In the genomic region with DNA sequence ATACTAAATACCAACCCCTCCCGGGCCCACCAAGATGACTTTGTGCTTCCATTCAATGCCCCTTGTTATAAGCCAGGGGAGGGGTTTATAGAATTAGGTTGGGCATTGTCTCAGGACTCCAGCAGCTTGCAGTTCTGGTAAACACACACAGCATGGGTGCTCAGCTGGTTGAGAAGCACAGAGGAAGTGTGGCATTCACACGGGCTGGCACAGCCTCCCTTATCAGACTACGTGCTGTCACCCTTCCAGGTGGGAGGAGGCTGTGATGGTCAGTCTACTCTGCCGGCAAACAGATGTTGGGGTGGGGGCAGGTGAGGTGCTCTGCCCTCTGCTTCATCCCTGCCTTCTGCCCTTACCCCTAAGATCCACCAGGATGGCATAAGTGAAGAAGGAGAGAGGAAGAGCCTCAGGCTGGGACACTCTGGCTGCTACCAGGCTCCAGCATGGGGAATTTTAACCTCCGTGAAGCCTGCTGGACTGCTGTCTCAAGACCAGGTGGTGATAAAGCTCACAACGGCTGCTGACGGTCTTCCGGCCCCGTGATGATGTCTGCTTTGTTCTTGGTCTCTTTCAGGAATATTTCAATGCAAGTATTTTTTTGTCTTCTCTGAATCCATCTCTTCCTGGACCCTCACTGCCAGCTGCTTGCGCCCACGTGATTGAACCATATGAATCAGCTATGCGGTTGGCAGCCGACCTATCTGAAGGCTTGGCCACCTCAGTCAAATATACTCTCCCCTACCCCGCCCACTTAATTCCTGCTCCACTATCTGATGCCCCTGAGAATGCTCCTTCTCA, we compare ENCODE assay signal across 21 cellular contexts. TPM values are rescaled to one million over a fixed set of nuclear protein-coding genes. Genes with fewer than 3 reads are reported as not detected.
A peak's percentile ranks its signal among the peaks of the same experiment; 100 is the strongest.
DNase-seq lines count a peak whose midpoint lies in the region; ATAC-seq and TF ChIP-seq lines count a peak whose summit lies in the region.
"Had no signal": no experiment of that assay in that cellular context is flagged by ENCODE, and none has a peak within 500 bp of the region (broad histone marks: within the 10 kb centered on the region; RNA-seq: fewer than 3 reads in every experiment).

No MANE protein-coding gene starts in this region.

- WGBS in transverse colon (ENCODE audit: low coverage in 1 of 2), 2 donors: 40 to 61% methylated on average over 2 to 14 of the region's 14 CpGs

- no peaks in the 10 kb centered on the region for H4K20me1 ChIP-seq in BLaER1

- intact Hi-C loops in transverse colon (cut with DNase I; ENCODE audit: low total_unique reads): no loop called here

- in situ Hi-C loops in G401 (cut with HindIII; ENCODE audit: low sequenced_read_pairs): no loop called here
- in situ Hi-C loops in transverse colon (cut with MboI; ENCODE audit: low pct_ligation_motif_present in 1 of 4, low pct_unique_long_range_greater_than_20kb in 1 of 4, low sequenced_read_pairs in 3 of 4): no loop called here

- H3K4me1 ChIP-seq in BLaER1: peaks cover 52% of the 10 kb centered on the region
- no peaks in the 10 kb centered on the region for H3K4me1 ChIP-seq in transverse colon

- no peak overlapping the region for H3K4me3 ChIP-seq in BLaER1
- H3K4me3 ChIP-seq in transverse colon: no peak overlapping the region
- H3K4me3 ChIP-seq: esophagus muscularis mucosa, mucosa of descending colon, Peyer's patch, uterus had no signal

- no peaks in the 10 kb centered on the region for H3K36me3 ChIP-seq in BLaER1
- H3K36me3 ChIP-seq in transverse colon: no peaks in the 10 kb centered on the region
- H3K36me3 ChIP-seq: esophagus muscularis mucosa, Peyer's patch, uterus had no signal

- no peak for TF ChIP-seq POLR2A in transverse colon (IDR thresholded peaks at IDR 0.05)

- TF ChIP-seq EP300 in transverse colon (IDR thresholded peaks at IDR 0.05; ENCODE audit: low read depth): no peak

- DNase-seq in G401 (ENCODE audit: low spot score) (peak; percentile 61), NCI-H345 treated with DMSO at 0.1 percent for 48 hours (lab: John Stamatoyannopoulos, UW; ENCODE audit: unreplicated experiment) (peak; percentile 84), transverse colon (no peak), NCI-H2171 (lab: John Stamatoyannopoulos, UW) (no peak), D341Med (ENCODE audit: low spot score) (no peak)
- DNase-seq: activated effector memory CD4-positive, alpha-beta T cell treated with Interleukin-2 at 50 U/mL for 16 hours; amniotic stem cell; CD4-positive, alpha-beta T cell; effector CD4-positive, alpha-beta T cell; H9; KG1; left colon; mucosa of descending colon; NCI-H82; Peyer's patch; stimulated activated CD4-positive, alpha-beta T cell treated with anti-CD3 and anti-CD28 coated beads, Interleukin-2, amount 100 ng/mL, for 24 hours; uterus had no signal

- H3K27ac ChIP-seq in BLaER1 (no peak overlapping the region), cingulate gyrus (ENCODE audit: low read depth, low read length) (peak overlapping the region; percentile 55), transverse colon (no peak overlapping the region)
- H3K27ac ChIP-seq: esophagus muscularis mucosa, Peyer's patch, uterus had no signal

- no peak for ATAC-seq in HG02938 (IDR thresholded peaks at IDR 0.05; ENCODE audit: unreplicated experiment)
- ATAC-seq: left colon, mucosa of descending colon had no signal

- H3K9ac ChIP-seq in BLaER1: no peak overlapping the region

- H3K9me3 ChIP-seq in BLaER1 (no peaks in the 10 kb centered on the region; the same call in 1 of the 2 replicates), transverse colon (no peaks in the 10 kb centered on the region)
- H3K9me3 ChIP-seq: esophagus muscularis mucosa, mucosa of descending colon, Peyer's patch, uterus had no signal

- H3K4me2 ChIP-seq in BLaER1: peak overlapping the region; percentile 79

- H3K27me3 ChIP-seq in BLaER1 (peaks cover 8% of the 10 kb centered on the region; the same call in 1 of the 2 replicates), transverse colon (peaks cover 57% of the 10 kb centered on the region)

- TF ChIP-seq CTCF in transverse colon (IDR thresholded peaks at IDR 0.05): no peak

RNA-seq across cellular contexts. Expression of a gene that starts 14.8 kb away (rescaled TPM):
- total RNA-seq in G401 (2014; rRNA removed; shearing (Covaris generic)): 0.92 and 1.3 TPM in 2 replicates
- total RNA-seq in transverse colon: under 1 TPM in 3 of 4 donors, not detected in 1; under 0.01 to 0.37 (median 0.14) TPM
- total RNA-seq: CD4-positive, alpha-beta T cell had no signal

RNA-seq across cellular contexts. Expression of a gene that starts 23.2 kb away (rescaled TPM):
- not detected in 2 replicates for total RNA-seq in G401 (2014; rRNA removed; shearing (Covaris generic))
- under 1 TPM in 1 of 4 donors, not detected in 3; 0.41 TPM for total RNA-seq in transverse colon
- total RNA-seq: CD4-positive, alpha-beta T cell; esophagus muscularis mucosa; H9; left colon; mucosa of descending colon; Peyer's patch; uterus had no signal

Comparison
In these comparisons a context has a peak if more than half of its experiments do, and no peak if none do; other contexts are left out.
1. DNase-seq: peak in G401 (single experiment) and NCI-H345 treated with DMSO at 0.1 percent for 48 hours (single experiment); none in transverse colon (single experiment), NCI-H2171 (single experiment) and D341Med (single experiment).